25 cellular contexts compared by ENCODE assay signal in genomic region chr9:34518896-34519295, GRCh38. TPM values are rescaled to one million over a fixed set of nuclear protein-coding genes. Genes with fewer than 3 reads are reported as not detected.
"Had no signal": no experiment of that assay in that cellular context is flagged by ENCODE, and none has a peak within 500 bp of the region (broad histone marks: within the 10 kb centered on the region; RNA-seq: fewer than 3 reads in every experiment).

No MANE protein-coding gene starts in this region.

- H3K9me3 ChIP-seq: left ventricle myocardium inferior, mucosa of descending colon, neutrophil, ovary, right lobe of liver, uterus had no signal

- ATAC-seq: esophagus mucosa; foreskin keratinocyte; mucosa of descending colon; natural killer cell treated with Interleukin-12 subunit alpha and Interleukin-12 subunit beta and Interleukin-15 and Interleukin-18, amount 100 ng/mL, for 72 hours; right lobe of liver; stimulated activated effector memory CD8-positive, alpha-beta T cell treated with anti-CD3 and anti-CD28 coated beads, Interleukin-12 subunit alpha, Interleukin-12 subunit beta, amount 100 ng/mL, for 72 hours; T-helper 17 cell had no signal

- H3K27me3 ChIP-seq: ovary, right lobe of liver, uterus had no signal

- DNase-seq: activated CD4-positive, alpha-beta memory T cell treated with anti-CD3 and anti-CD28 coated beads, Interleukin-2, amount 10 ng/mL, durations not matched to agents 7 days and 5 days; activated CD4-positive, alpha-beta T cell treated with anti-CD3 and anti-CD28 coated beads for 1 hour; activated CD4-positive, alpha-beta T cell treated with anti-CD3 and anti-CD28 coated beads, Interleukin-2, amount 10 ng/mL, durations not matched to agents 7 days and 5 days; activated CD8-positive, alpha-beta memory T cell treated with anti-CD3 and anti-CD28 coated beads, Interleukin-2, amount 50 U/mL, for 48 hours; anterior cingulate cortex; cortex of kidney; endodermal cell; foreskin keratinocyte; islet precursor cell; left ventricle myocardium inferior; mesendoderm; mucosa of descending colon; ovary; stimulated activated CD4-positive, alpha-beta T cell treated with anti-CD3 and anti-CD28 coated beads, Interleukin-12 subunit alpha, Interleukin-12 subunit beta, amount 100 ng/mL, for 4 hours; stimulated activated CD4-positive, alpha-beta T cell treated with anti-CD3 and anti-CD28 coated beads, Interleukin-4, amount 100 ng/mL, for 1 hour; T-helper 17 cell; T1000; uterus had no signal

- H3K36me3 ChIP-seq: left ventricle myocardium inferior, neutrophil, ovary, right lobe of liver, uterus had no signal

- H3K4me1 ChIP-seq: foreskin keratinocyte, uterus had no signal

- H3K4me3 ChIP-seq: left ventricle myocardium inferior, lung, mucosa of descending colon, ovary, right lobe of liver, skin epidermis, uterus had no signal

- H3K27ac ChIP-seq: foreskin keratinocyte, left ventricle myocardium inferior, neutrophil, ovary, right lobe of liver, skin epidermis, uterus had no signal

RNA-seq across cellular contexts. Expression of gene ENHO, which starts 3.9 kb away (rescaled TPM):
- total RNA-seq: activated CD4-positive, alpha-beta memory T cell treated with anti-CD3 and anti-CD28 coated beads, Interleukin-2, amount 10 ng/mL, durations not matched to agents 7 days and 5 days; activated CD4-positive, alpha-beta T cell treated with anti-CD3 and anti-CD28 coated beads, Interleukin-2, amount 10 ng/mL, durations not matched to agents 7 days and 5 days; foreskin keratinocyte; left ventricle myocardium inferior; natural killer cell treated with Interleukin-12 subunit alpha and Interleukin-12 subunit beta and Interleukin-15 and Interleukin-18, amount 100 ng/mL, for 72 hours had no signal
